In the genomic region with DNA sequence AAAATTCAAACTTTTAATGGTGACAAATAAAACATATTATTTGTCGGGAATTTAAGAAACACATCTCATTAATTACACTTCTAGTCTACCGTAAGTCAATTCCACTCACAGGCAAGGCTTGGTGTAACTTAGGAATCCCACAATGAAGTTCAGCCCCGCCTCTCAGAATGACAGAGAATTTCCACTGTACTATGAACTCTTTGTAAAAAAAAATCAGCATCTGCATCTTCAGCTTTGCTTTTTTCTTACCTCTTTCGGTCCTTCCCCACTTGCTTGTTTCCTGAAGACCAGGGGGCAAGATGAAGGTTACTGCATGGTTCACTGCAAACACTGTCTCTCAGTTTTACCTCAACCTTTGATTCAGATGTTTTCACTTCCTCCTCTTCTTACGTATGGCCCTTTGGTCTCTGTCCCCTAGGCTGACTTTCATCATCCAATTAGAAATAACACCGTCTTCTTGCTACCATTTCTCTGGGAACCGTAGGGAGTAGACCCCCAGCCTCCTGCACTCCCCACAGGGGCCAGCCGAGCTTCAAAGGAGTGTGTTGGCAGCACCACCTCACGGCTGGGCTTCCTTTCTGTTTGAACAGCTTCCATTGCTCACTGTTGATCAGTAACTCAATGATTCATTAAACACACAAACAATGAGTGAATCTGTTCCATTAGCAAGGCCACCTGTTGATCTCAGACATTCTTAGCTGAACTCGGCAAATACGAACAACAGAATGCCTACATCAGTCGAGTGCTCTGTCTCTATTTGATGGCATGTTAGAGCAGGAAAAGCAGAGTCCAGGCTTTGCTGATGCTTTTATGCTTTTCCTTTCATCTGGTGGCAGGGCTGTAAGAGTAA, we compare ENCODE assay signal across 1 cellular context.
TF ChIP-seq lines count a peak whose summit lies in the region.

No MANE protein-coding gene starts in this region.

TF ChIP-seq in IMR-90, 13 proteins besides CTCF, POLR2A, EP300 and RAD21 (continued from another document):
- TF ChIP-seq, protein P1, sequence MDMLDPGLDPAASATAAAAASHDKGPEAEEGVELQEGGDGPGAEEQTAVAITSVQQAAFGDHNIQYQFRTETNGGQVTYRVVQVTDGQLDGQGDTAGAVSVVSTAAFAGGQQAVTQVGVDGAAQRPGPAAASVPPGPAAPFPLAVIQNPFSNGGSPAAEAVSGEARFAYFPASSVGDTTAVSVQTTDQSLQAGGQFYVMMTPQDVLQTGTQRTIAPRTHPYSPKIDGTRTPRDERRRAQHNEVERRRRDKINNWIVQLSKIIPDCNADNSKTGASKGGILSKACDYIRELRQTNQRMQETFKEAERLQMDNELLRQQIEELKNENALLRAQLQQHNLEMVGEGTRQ (IDR thresholded peaks at IDR 0.05; ENCODE audit: low read depth, low read length) = no peak
- TF ChIP-seq MAZ (IDR thresholded peaks at IDR 0.05; ENCODE audit: borderline replicate concordance, low read depth, low read length) (no peak; the same call in 1 of the 2 replicates), MAFK (IDR thresholded peaks at IDR 0.05; ENCODE audit: low read depth, low read length) (peak; percentile 37; the same call in 1 of the 2 replicates), BHLHE40 (IDR thresholded peaks at IDR 0.05; ENCODE audit: low read depth, low read length) (peak; percentile 24; the same call in 1 of the 2 replicates), RFX5 (IDR thresholded peaks at IDR 0.05; ENCODE audit: low read depth, low read length) (no peak)
